In genomic region chrX:43702079-43702524, GRCh38 we compare ENCODE assay signal across 19 cellular contexts. TPM values are rescaled to one million over a fixed set of nuclear protein-coding genes. Genes with fewer than 3 reads are reported as not detected.
DNase-seq lines count a peak whose midpoint lies in the region; ATAC-seq and TF ChIP-seq lines count a peak whose summit lies in the region.
"Had no signal": no experiment of that assay in that cellular context is flagged by ENCODE, and none has a peak within 500 bp of the region (broad histone marks: within the 10 kb centered on the region; RNA-seq: fewer than 3 reads in every experiment).

No MANE protein-coding gene starts in this region.

- H4K12ac ChIP-seq in trophoblast cell (ENCODE audit: low read depth, low read length), result no peak overlapping the region

- 68 to 75% methylated on average over 2 of the region's 2 CpGs for WGBS in thyroid gland, 2 donors
- WGBS in mesendoderm (ENCODE audit: extremely low coverage, insufficient coverage, low lambda C conversion rate), result no CpG with 5 or more reads among the region's 2 CpGs
- WGBS in trophoblast cell (ENCODE audit: extremely low coverage, insufficient coverage, insufficient read length), result no CpG with 5 or more reads among the region's 2 CpGs

- no peak overlapping the region for H4K5ac ChIP-seq in mesendoderm (ENCODE audit: low read length)

- H4K91ac ChIP-seq in trophoblast cell (ENCODE audit: low read depth, low read length), result no peak overlapping the region

- H2AFZ ChIP-seq in PC-3 (ENCODE audit: low read length), result no peak overlapping the region
- H2AFZ ChIP-seq in trophoblast cell (ENCODE audit: insufficient read depth, low read length, poor library complexity), result no peak overlapping the region

- H2BK12ac ChIP-seq in trophoblast cell (ENCODE audit: low read length), result no peak overlapping the region

- TF ChIP-seq POLR2A in thyroid gland (IDR thresholded peaks at IDR 0.05), result no peak

- H2BK15ac ChIP-seq in mesendoderm (replicated peaks; ENCODE audit: low read depth), result no peak overlapping the region

- H2BK5ac ChIP-seq in mesendoderm (ENCODE audit: low read length), result no peak overlapping the region
- no peak overlapping the region for H2BK5ac ChIP-seq in trophoblast cell (ENCODE audit: low read depth, low read length, poor library complexity)

- H3K56ac ChIP-seq in mesendoderm (ENCODE audit: low read length), result no peak overlapping the region

- intact Hi-C loops in PC-3 (cut with micrococcal nuclease), result no loop called here
- intact Hi-C loops in lower lobe of right lung (cut with DNase I), result no loop called here
- intact Hi-C loops in thyroid gland (cut with DNase I), result no loop called here

- no peak overlapping the region for H3K14ac ChIP-seq in trophoblast cell (ENCODE audit: low read length)

- H4K20me1 ChIP-seq in PC-3 (ENCODE audit: low read length), result no peaks in the 10 kb centered on the region
- H4K20me1 ChIP-seq: BLaER1 had no signal

- H3K9ac ChIP-seq in PC-3 (ENCODE audit: low read length) (no peak overlapping the region), duodenal mucosa (ENCODE audit: low read depth in 1 of 2, low read length in 2 of 2) (no peak overlapping the region), mesendoderm (ENCODE audit: low read length) (no peak overlapping the region), trophoblast cell (ENCODE audit: low read length) (no peak overlapping the region)
- H3K9ac ChIP-seq: BLaER1 had no signal

- no TSS peak for BruUV-seq in PC-3 (replicated peaks; lab: Mats Ljungman, UMichigan)

- no peaks in the 10 kb centered on the region for H3K9me2 ChIP-seq in PC-3 (replicated peaks; ENCODE audit: low read length)

- H3K27me3 ChIP-seq in PC-3 (ENCODE audit: low read length) (no peaks in the 10 kb centered on the region), duodenal mucosa (ENCODE audit: control insufficient read depth in 1 of 2, insufficient read depth in 2 of 2, low read length in 2 of 2) (no peaks in the 10 kb centered on the region), lower lobe of right lung (ENCODE audit: low read depth) (no peaks in the 10 kb centered on the region), thyroid gland (no peaks in the 10 kb centered on the region), mesendoderm (ENCODE audit: insufficient read depth, low read length, poor library complexity) (no peaks in the 10 kb centered on the region), trophoblast cell (ENCODE audit: insufficient read depth, low read length) (no peaks in the 10 kb centered on the region)
- H3K27me3 ChIP-seq: SJCRH30 had no signal

- H3K23ac ChIP-seq in mesendoderm (ENCODE audit: low read length), result no peak overlapping the region
- H3K23ac ChIP-seq in trophoblast cell (ENCODE audit: low read length), result no peak overlapping the region

- no peak overlapping the region for H4K8ac ChIP-seq in mesendoderm (ENCODE audit: low read depth, low read length)
- no peak overlapping the region for H4K8ac ChIP-seq in trophoblast cell (ENCODE audit: low read depth, low read length)

- H3K79me2 ChIP-seq in PC-3 (ENCODE audit: low read length) (no peaks in the 10 kb centered on the region), mesendoderm (ENCODE audit: control insufficient read depth, insufficient read depth, low read length) (no peaks in the 10 kb centered on the region), trophoblast cell (ENCODE audit: control insufficient read depth, insufficient read depth, low read length, poor library complexity) (no peaks in the 10 kb centered on the region)

- H2BK120ac ChIP-seq in mesendoderm (ENCODE audit: low read depth, low read length) (no peak overlapping the region), trophoblast cell (ENCODE audit: insufficient read depth, low read length, poor library complexity) (no peak overlapping the region)

- H3K4me2 ChIP-seq in PC-3 (ENCODE audit: low read length) (0 out of 2 replicates have a peak overlapping the region, but pooled peaks have one; percentile 55), mesendoderm (ENCODE audit: low read length) (no peak overlapping the region), trophoblast cell (ENCODE audit: low read length) (no peak overlapping the region)
- H3K4me2 ChIP-seq: BLaER1 had no signal

- H3K18ac ChIP-seq in mesendoderm (ENCODE audit: low read length) (no peak overlapping the region), trophoblast cell (ENCODE audit: low read length) (no peak overlapping the region)

- H3K27ac ChIP-seq in PC-3 (ENCODE audit: low read length) (peak overlapping the region; percentile 41; the same call in 1 of the 2 replicates), duodenal mucosa (ENCODE audit: low read depth, low read length) (peak overlapping the region; percentile 20), lower lobe of right lung (peak overlapping the region; percentile 74), thyroid gland (peak overlapping the region; percentile 43 to 76 (median 68)), mesendoderm (ENCODE audit: low read depth, low read length) (no peak overlapping the region), trophoblast cell (ENCODE audit: low read depth, low read length) (no peak overlapping the region)
- H3K27ac ChIP-seq: BLaER1, SJCRH30 had no signal

- peaks cover 30% of the 10 kb centered on the region for H3K4me1 ChIP-seq in PC-3 (ENCODE audit: insufficient read depth, low read length)
- H3K4me1 ChIP-seq in duodenal mucosa (ENCODE audit: control insufficient read depth in 1 of 2, insufficient read depth in 2 of 2, low read length in 2 of 2), result peaks cover 19 to 40% of the 10 kb centered on the region in 2 donors
- H3K4me1 ChIP-seq in lower lobe of right lung, result peaks cover 53% of the 10 kb centered on the region
- peaks cover 21 to 38% of the 10 kb centered on the region in 2 donors for H3K4me1 ChIP-seq in thyroid gland
- no peaks in the 10 kb centered on the region for H3K4me1 ChIP-seq in mesendoderm (ENCODE audit: control insufficient read depth, low read depth, low read length)
- peaks cover 0 to 1% of the 10 kb centered on the region in 2 experiments for H3K4me1 ChIP-seq in trophoblast cell (ENCODE audit: control insufficient read depth in 1 of 2, insufficient read depth in 2 of 2, low read length in 2 of 2)
- H3K4me1 ChIP-seq: BLaER1, HAP-1, SJCRH30 had no signal

- no peaks in the 10 kb centered on the region for H3K9me3 ChIP-seq in PC-3 (ENCODE audit: low read length)
- no peaks in the 10 kb centered on the region for H3K9me3 ChIP-seq in duodenal mucosa (ENCODE audit: control insufficient read depth in 1 of 2, low read length in 2 of 2)
- H3K9me3 ChIP-seq in lower lobe of right lung, result no peaks in the 10 kb centered on the region
- H3K9me3 ChIP-seq in thyroid gland, result no peaks in the 10 kb centered on the region
- H3K9me3 ChIP-seq in trophoblast cell (ENCODE audit: insufficient read depth, low read depth, low read length), result no peaks in the 10 kb centered on the region
- H3K9me3 ChIP-seq: BLaER1, HAP-1, SJCRH30 had no signal

- no peaks in the 10 kb centered on the region for H3F3A ChIP-seq in PC-3 (ENCODE audit: low read length, unreplicated experiment)

- no peak overlapping the region for H3K4me3 ChIP-seq in PC-3 (ENCODE audit: low read length)
- peak overlapping the region in 1 of 2 donors; percentile 22 for H3K4me3 ChIP-seq in duodenal mucosa (ENCODE audit: low read depth in 1 of 2, low read length in 2 of 2)
- H3K4me3 ChIP-seq in lower lobe of right lung, result no peak overlapping the region
- no peak overlapping the region for H3K4me3 ChIP-seq in thyroid gland (replicated peaks in 1 of 3)
- no peak overlapping the region for H3K4me3 ChIP-seq in mesendoderm (ENCODE audit: low read length)
- H3K4me3 ChIP-seq in trophoblast cell (ENCODE audit: low read depth, low read length), result no peak overlapping the region
- H3K4me3 ChIP-seq: BLaER1, HAP-1, SJCRH30 had no signal

- no peaks in the 10 kb centered on the region for H3K36me3 ChIP-seq in PC-3 (ENCODE audit: low read depth, low read length)
- H3K36me3 ChIP-seq in duodenal mucosa (ENCODE audit: control insufficient read depth in 1 of 2, insufficient read depth in 2 of 2, low read length in 2 of 2), result no peaks in the 10 kb centered on the region
- H3K36me3 ChIP-seq in lower lobe of right lung, result no peaks in the 10 kb centered on the region
- H3K36me3 ChIP-seq in thyroid gland, result no peaks in the 10 kb centered on the region
- H3K36me3 ChIP-seq in mesendoderm (ENCODE audit: control insufficient read depth, insufficient read depth, low read length), result no peaks in the 10 kb centered on the region
- no peaks in the 10 kb centered on the region for H3K36me3 ChIP-seq in trophoblast cell (ENCODE audit: control insufficient read depth in 1 of 2, insufficient read depth in 2 of 2, low read length in 2 of 2)
- H3K36me3 ChIP-seq: BLaER1, HAP-1, SJCRH30 had no signal

- H3K4ac ChIP-seq in mesendoderm (ENCODE audit: low read depth, low read length) (no peak overlapping the region), trophoblast cell (ENCODE audit: low read depth, low read length) (no peak overlapping the region)

- DNase-seq in PC-3 (no peak), lower lobe of right lung (no peak), thyroid gland (no peak), mesendoderm (no peak), Ammon's horn (ENCODE audit: low spot score) (no peak), trophoblast cell (no peak)
- DNase-seq: activated CD4-positive, alpha-beta T cell treated with anti-CD3 and anti-CD28 coated beads for 36 hours; activated CD8-positive, alpha-beta memory T cell treated with anti-CD3 and anti-CD28 coated beads, Interleukin-2, amount 50 U/mL, for 4 hours; activated gamma-delta T cell treated with Interleukin-2 at 50 U/mL for 16 hours; hypothalamus; kidney glomerular epithelial cell; NCI-H1436 treated with DMSO at 0.1 percent for 48 hours; NCI-H446; SJCRH30; stimulated activated naive CD8-positive, alpha-beta T cell treated with anti-CD3 and anti-CD28 coated beads, Interleukin-15, amount 100 ng/mL, for 72 hours; T-helper 9 cell had no signal

- H3K79me1 ChIP-seq in mesendoderm (ENCODE audit: low read length) (no peaks in the 10 kb centered on the region), trophoblast cell (ENCODE audit: low read length) (no peaks in the 10 kb centered on the region)

- CTCF ChIA-PET in PC-3 (lab: Charles Lee), result no interaction called here

- TF ChIP-seq CTCF in PC-3 (conservative IDR thresholded peaks at IDR 0.05; ENCODE audit: low read depth, low read length) (no peak), lower lobe of right lung (IDR thresholded peaks at IDR 0.05) (no peak), thyroid gland (IDR thresholded peaks at IDR 0.05) (no peak)

- POLR2A ChIA-PET in PC-3 (lab: Charles Lee; ENCODE audit: unreplicated experiment), result no interaction called here

- no peak overlapping the region for H2AK5ac ChIP-seq in mesendoderm (ENCODE audit: low read length)
- H2AK5ac ChIP-seq in trophoblast cell (ENCODE audit: low read length), result no peak overlapping the region

- ATAC-seq in PC-3 (no peak), lower lobe of right lung (no peak)
- ATAC-seq: activated CD4-positive, alpha-beta T cell treated with anti-CD3 and anti-CD28 coated beads for 36 hours; stimulated activated naive CD8-positive, alpha-beta T cell treated with anti-CD3 and anti-CD28 coated beads, Interleukin-15, amount 100 ng/mL, for 72 hours had no signal

RNA-seq across cellular contexts. Expression of gene MAOA, which starts 46.0 kb away (rescaled TPM):
- total RNA-seq in PC-3 (2014; rRNA removed) (6.3 and 7.4 TPM in 2 replicates), lower lobe of right lung (159 TPM), thyroid gland (100 to 1,000 TPM; 287 to 362 (median 316) TPM)
- 2.2 TPM for polyA plus RNA-seq in mesendoderm (2013, experiment 1 of 2)
- 2.8 TPM for polyA plus RNA-seq in mesendoderm (2013, experiment 2 of 2)
- 25.8 and 27.0 TPM in 2 replicates for polyA plus RNA-seq in trophoblast cell (2013)

Comparison
In these comparisons a context has a peak if more than half of its experiments do, and no peak if none do; other contexts are left out.
1. H3K27ac ChIP-seq: peak in PC-3 (single experiment), duodenal mucosa (single experiment), lower lobe of right lung (single experiment) and thyroid gland (3 of 3); none in mesendoderm (single experiment) and trophoblast cell (single experiment).
2. RNA of gene MAOA, which starts 46.0 kb away (total RNA-seq): 287 to 362 TPM in thyroid gland and 159 TPM in lower lobe of right lung (single experiment); 6.3 to 7.4 TPM in PC-3; every median in the first group is over 10 times any median in the second.